In the genomic region with DNA sequence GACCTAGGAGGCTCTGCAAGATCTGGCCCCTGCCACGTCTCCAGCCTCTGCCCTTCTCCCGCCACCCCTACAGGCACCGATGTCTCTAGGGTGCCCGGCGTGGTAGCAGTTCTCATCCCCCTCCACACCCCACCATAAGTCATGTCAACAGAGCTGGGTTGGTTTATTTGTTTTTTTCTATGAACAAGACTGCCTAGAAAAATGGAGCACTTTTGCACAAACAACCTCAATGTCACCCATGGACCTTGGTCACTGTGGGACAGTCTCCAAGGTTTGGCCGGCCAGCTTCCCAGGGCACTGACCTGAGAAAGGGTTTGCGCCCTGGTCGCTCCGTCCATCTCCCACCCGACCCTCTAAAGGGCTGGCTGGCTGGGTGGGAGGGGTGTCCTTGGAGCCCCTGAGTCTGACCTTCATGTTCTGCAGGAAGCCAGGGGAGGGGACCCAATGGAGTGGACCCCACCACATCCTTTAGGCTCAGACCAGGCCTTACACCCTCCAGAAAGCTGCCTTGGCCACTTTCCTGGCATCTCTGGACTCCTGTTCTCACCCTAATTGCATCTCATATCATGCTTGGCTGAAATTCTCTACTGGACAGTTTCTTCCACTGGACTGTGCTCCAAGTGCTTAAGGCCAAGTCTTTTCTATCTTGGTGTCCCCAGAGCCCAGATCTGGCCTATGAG, we compare ENCODE assay signal across 14 cellular contexts.
"Had no signal": no experiment of that assay in that cellular context is flagged by ENCODE, and none has a peak within 500 bp of the region (broad histone marks: within the 10 kb centered on the region; RNA-seq: fewer than 3 reads in every experiment).

No MANE protein-coding gene starts in this region.

- H3K9me3 ChIP-seq: sigmoid colon, thyroid gland had no signal

- DNase-seq: activated CD4-positive, alpha-beta T cell treated with anti-CD3 and anti-CD28 coated beads, Interleukin-2, amount 50 U/mL, for 48 hours; activated CD8-positive, alpha-beta memory T cell treated with anti-CD3 and anti-CD28 coated beads, Interleukin-2, amount 50 U/mL, for 48 hours; activated naive CD4-positive, alpha-beta T cell; activated T-cell treated with anti-CD3 and anti-CD28 coated beads, Interleukin-2, amount 50 U/mL, for 4 hours; cerebellar nuclear complex; heart left ventricle; sigmoid colon; spleen; stimulated activated CD4-positive, alpha-beta T cell treated with anti-CD3 and anti-CD28 coated beads, Interleukin-4, amount 100 ng/mL, for 1 hour; stimulated activated naive CD4-positive, alpha-beta T cell; T-cell; thyroid gland had no signal

- ATAC-seq: activated T-cell treated with anti-CD3 and anti-CD28 coated beads, Interleukin-2, amount 50 U/mL, for 4 hours; natural killer cell treated with Interleukin-12 subunit alpha and Interleukin-12 subunit beta and Interleukin-15 and Interleukin-18, amount 100 ng/mL, for 72 hours; T-cell had no signal

- H3K4me3 ChIP-seq: heart left ventricle, sigmoid colon, spleen, thyroid gland had no signal

- H3K27ac ChIP-seq: epithelial cell of prostate had no signal

- H3K27me3 ChIP-seq: heart left ventricle, sigmoid colon, thyroid gland had no signal

- H3K36me3 ChIP-seq: heart left ventricle, sigmoid colon, spleen, thyroid gland had no signal
